Comparison of ENCODE assay signal across 1 cellular context in genomic region chr22:42079319-42080251, GRCh38.
TF ChIP-seq lines count a peak whose summit lies in the region.

SMDT1 (plus strand) TSS chr22:42079700; CDS start chr22:42079769, 69 bp downstream.

TF ChIP-seq in K562, 482 proteins besides CTCF, POLR2A, EP300 and RAD21 (continued from another document and continues in another):
- TF ChIP-seq MBD2 (IDR thresholded peaks at IDR 0.05; ENCODE audit: borderline replicate concordance, low read depth) (peak; percentile 90), ZBTB43 (CRISPR knock-in tag; IDR thresholded peaks at IDR 0.05) (no peak), HMGN3 (IDR thresholded peaks at IDR 0.05; ENCODE audit: borderline replicate concordance, extremely low read depth, insufficient read length, low read depth, low read length) (peak; percentile 87), MTF1 (CRISPR knock-in tag; IDR thresholded peaks at IDR 0.05; ENCODE audit: borderline replicate concordance) (no peak), ZNF561 (CRISPR knock-in tag; conservative IDR thresholded peaks at IDR 0.05) (no peak), ZNF133 (CRISPR knock-in tag; IDR thresholded peaks at IDR 0.05) (no peak), ZBTB49 (CRISPR knock-in tag; IDR thresholded peaks at IDR 0.05; ENCODE audit: borderline replicate concordance) (no peak), PHF21A (IDR thresholded peaks at IDR 0.05; ENCODE audit: borderline replicate concordance, low read depth) (no peak), NKRF (IDR thresholded peaks at IDR 0.05; ENCODE audit: borderline replicate concordance) (peak; percentile 68; the same call in 1 of the 2 replicates), ZNF444 (CRISPR knock-in tag; IDR thresholded peaks at IDR 0.05) (no peak), RFX7 (CRISPR knock-in tag; IDR thresholded peaks at IDR 0.05) (0 out of 2 replicates have a peak, but pooled peaks have one; percentile 20), RHOXF2B (CRISPR knock-in tag; conservative IDR thresholded peaks at IDR 0.05) (no peak), NFE2 (IDR thresholded peaks at IDR 0.05; ENCODE audit: low read depth) (no peak), NFXL1 (CRISPR knock-in tag; IDR thresholded peaks at IDR 0.05) (0 out of 2 replicates have a peak, but pooled peaks have one; percentile 51), E2F6 (IDR thresholded peaks at IDR 0.05; ENCODE audit: borderline replicate concordance in 1 of 2, extremely low read depth in 1 of 2, insufficient read depth in 1 of 2, insufficient read length in 1 of 2, low read depth in 1 of 2, low read length in 1 of 2, poor library complexity in 1 of 2, severe bottlenecking in 1 of 2) (peak; percentile 78 to 82), RBBP5 (IDR thresholded peaks at IDR 0.05; ENCODE audit: borderline replicate concordance, insufficient read depth, low read length, poor library complexity, severe bottlenecking) (peak; percentile 84), ARHGAP35 (IDR thresholded peaks at IDR 0.05; ENCODE audit: partially characterized antibody) (peak; percentile 55), ETV1 (tag; conservative IDR thresholded peaks at IDR 0.05; ENCODE audit: low read depth) (peak; percentile 36; the same call in 1 of the 2 replicates), ETV5 (CRISPR knock-in tag; IDR thresholded peaks at IDR 0.05; ENCODE audit: low read depth) (no peak), ASH1L (IDR thresholded peaks at IDR 0.05; ENCODE audit: borderline replicate concordance, low read depth, partially characterized antibody) (peak; percentile 83), ZNF586 (CRISPR knock-in tag; conservative IDR thresholded peaks at IDR 0.05) (no peak), RBM14 (IDR thresholded peaks at IDR 0.05; ENCODE audit: borderline replicate concordance, insufficient read depth, low read depth, low read length) (no peak), TAL1 (IDR thresholded peaks at IDR 0.05) (no peak), E2F1 (CRISPR knock-in tag; IDR thresholded peaks at IDR 0.05) (no peak), ZKSCAN3 (CRISPR knock-in tag; IDR thresholded peaks at IDR 0.05) (no peak), ZSCAN32 (CRISPR knock-in tag; IDR thresholded peaks at IDR 0.05) (no peak), EP400 (IDR thresholded peaks at IDR 0.05) (peak; percentile 97), ZNF445 (CRISPR knock-in tag; IDR thresholded peaks at IDR 0.05; ENCODE audit: low read depth) (no peak), CCAR2 (IDR thresholded peaks at IDR 0.05; ENCODE audit: low read depth, low read length) (no peak), SIN3A (IDR thresholded peaks at IDR 0.05; ENCODE audit: borderline replicate concordance in 2 of 2, control insufficient read depth in 1 of 2, low read depth in 2 of 2, low read length in 2 of 2) (peak in 1 of 2 experiments; percentile 20; a peak in 1 of 4 replicates), ILF3 (IDR thresholded peaks at IDR 0.05; ENCODE audit: borderline replicate concordance) (no peak), CBX3 (IDR thresholded peaks at IDR 0.05; ENCODE audit: borderline replicate concordance in 1 of 2, low read length in 2 of 2) (peak in 1 of 2 experiments; percentile 18; a peak in 1 of 3 replicates), NFRKB (IDR thresholded peaks at IDR 0.05; ENCODE audit: low read depth) (peak; percentile 91), ZNF589 (CRISPR knock-in tag; IDR thresholded peaks at IDR 0.05; ENCODE audit: low read depth) (peak; percentile 83; the same call in 1 of the 2 replicates), TCF3 (CRISPR knock-in tag; IDR thresholded peaks at IDR 0.05) (no peak), RFX1 (IDR thresholded peaks at IDR 0.05) (peak; percentile 52), ZNF75A (CRISPR knock-in tag; IDR thresholded peaks at IDR 0.05) (no peak), FOXJ2 (tag; IDR thresholded peaks at IDR 0.05) (peak; percentile 42; the same call in 1 of the 2 replicates), ZFP30 (CRISPR knock-in tag; IDR thresholded peaks at IDR 0.05; ENCODE audit: borderline replicate concordance) (no peak), POU5F1 (IDR thresholded peaks at IDR 0.05; ENCODE audit: borderline replicate concordance, low read depth, low read length, partially characterized antibody) (no peak), SAFB2 (IDR thresholded peaks at IDR 0.05; ENCODE audit: borderline replicate concordance, low read depth, low read length, severe bottlenecking) (no peak), CHD2 (IDR thresholded peaks at IDR 0.05; ENCODE audit: low read depth, low read length) (peak; percentile 94), EGR1 (conservative IDR thresholded peaks at IDR 0.05) (peak; percentile 54), ZNF3 (CRISPR knock-in tag; IDR thresholded peaks at IDR 0.05) (no peak), NFYB (IDR thresholded peaks at IDR 0.05; ENCODE audit: extremely low read depth, insufficient read length) (peak; percentile 92), MTA2 (IDR thresholded peaks at IDR 0.05; ENCODE audit: low read depth) (no peak), TRIM28 (IDR thresholded peaks at IDR 0.05) (no peak), PHF8 (IDR thresholded peaks at IDR 0.05; ENCODE audit: borderline replicate concordance, low read length) (peak; percentile 82), HCFC1 (IDR thresholded peaks at IDR 0.05; ENCODE audit: low read depth, low read length) (no peak), ARID1B (IDR thresholded peaks at IDR 0.05) (no peak), RBM34 (IDR thresholded peaks at IDR 0.05; ENCODE audit: borderline replicate concordance, insufficient read depth, low read length) (no peak), MAFG (tag; conservative IDR thresholded peaks at IDR 0.05) (no peak), TBP (optimal IDR thresholded peaks at IDR 0.05; ENCODE audit: low read depth, low read length) (peak; percentile 96), MBD1 (CRISPR knock-in tag; IDR thresholded peaks at IDR 0.05) (no peak), FOXP1 (CRISPR knock-in tag; IDR thresholded peaks at IDR 0.05) (no peak), NCOA1 (IDR thresholded peaks at IDR 0.05; ENCODE audit: low read depth) (no peak), TFE3 (CRISPR knock-in tag; IDR thresholded peaks at IDR 0.05) (no peak), PHF20 (IDR thresholded peaks at IDR 0.05; ENCODE audit: partially characterized antibody) (peak; percentile 31), STAG1 (CRISPR knock-in tag; IDR thresholded peaks at IDR 0.05; ENCODE audit: borderline replicate concordance) (no peak), ZNF764 (CRISPR knock-in tag; IDR thresholded peaks at IDR 0.05; ENCODE audit: low read depth) (no peak), ZNF655 (CRISPR knock-in tag; IDR thresholded peaks at IDR 0.05) (no peak), TEAD2 (tag; IDR thresholded peaks at IDR 0.05) (no peak), NFATC3 (IDR thresholded peaks at IDR 0.05) (no peak), ZNF395 (CRISPR knock-in tag; IDR thresholded peaks at IDR 0.05) (peak; percentile 96), ZSCAN29 (IDR thresholded peaks at IDR 0.05) (no peak), TAF9B (IDR thresholded peaks at IDR 0.05; ENCODE audit: partially characterized antibody) (peak; percentile 93)
